22 cellular contexts compared by ENCODE assay signal in the genomic region with DNA sequence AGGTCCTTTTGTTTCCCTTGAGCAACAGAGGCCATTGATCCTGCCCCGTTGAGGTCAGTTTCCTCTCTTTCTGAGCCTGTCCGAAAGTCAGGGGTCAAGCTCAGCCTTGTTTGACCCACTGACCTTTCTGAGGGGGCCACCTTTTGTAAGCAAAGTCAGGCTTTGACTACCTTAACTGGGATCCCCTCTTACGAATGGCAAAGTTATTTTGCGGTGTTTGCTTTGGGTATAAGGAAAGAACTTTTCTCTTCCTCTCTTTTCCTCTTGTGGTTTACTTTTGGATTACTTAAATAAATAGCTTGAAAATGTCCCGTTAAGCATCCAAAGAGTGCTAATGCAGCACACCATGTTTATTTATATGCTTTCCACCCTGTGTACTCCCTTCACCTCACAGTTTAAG.
"Had no signal": no experiment of that assay in that cellular context is flagged by ENCODE, and none has a peak within 500 bp of the region (broad histone marks: within the 10 kb centered on the region; RNA-seq: fewer than 3 reads in every experiment).

No MANE protein-coding gene starts in this region.

- H3K27me3 ChIP-seq: brain microvascular endothelial cell, cardiac muscle cell, MG63, SJCRH30 had no signal

- H3K27ac ChIP-seq: brain microvascular endothelial cell, cardiac muscle cell, KMS-11, SJCRH30, VCaP had no signal

- DNase-seq: activated CD4-positive, alpha-beta memory T cell treated with anti-CD3 and anti-CD28 coated beads, Interleukin-2, amount 10 ng/mL, durations not matched to agents 7 days and 5 days; activated CD4-positive, alpha-beta T cell treated with anti-CD3 and anti-CD28 coated beads for 36 hours; activated CD4-positive, alpha-beta T cell treated with anti-CD3 and anti-CD28 coated beads, Interleukin-2, amount 50 U/mL, for 1 hour; activated gamma-delta T cell treated with Interleukin-2 at 50 U/mL for 16 hours; activated naive CD4-positive, alpha-beta T cell treated with anti-CD3 and anti-CD28 coated beads, Interleukin-2, amount 10 ng/mL, durations not matched to agents 7 days and 5 days; activated naive CD8-positive, alpha-beta T cell treated with anti-CD3 and anti-CD28 coated beads for 36 hours; activated T-cell treated with anti-CD3 and anti-CD28 coated beads for 4 hours; activated T-cell treated with anti-CD3 and anti-CD28 coated beads, Interleukin-2, amount 50 U/mL, for 72 hours; brain microvascular endothelial cell; MG63; MV-4-11; NCI-H1694; NCI-H446 treated with DMSO at 0.1 percent for 48 hours; Right ventricle myocardium superior; RPMI8226; SK-N-SH; T-helper 1 cell had no signal

- H3K9ac ChIP-seq: KMS-11, SK-N-SH had no signal

- H3K4me3 ChIP-seq: cardiac muscle cell, MG63, SJCRH30 had no signal

- H3K9me2 ChIP-seq: SK-N-SH had no signal

- H3K4me2 ChIP-seq: KMS-11, SK-N-SH had no signal

- H3K9me3 ChIP-seq: MG63, SJCRH30, SK-N-SH had no signal

- H3K36me3 ChIP-seq: brain microvascular endothelial cell, cardiac muscle cell, MG63, SJCRH30 had no signal

- ATAC-seq: activated CD4-positive, alpha-beta T cell treated with anti-CD3 and anti-CD28 coated beads for 36 hours; activated T-cell treated with anti-CD3 and anti-CD28 coated beads, Interleukin-2, amount 50 U/mL, for 72 hours; Panc1 had no signal
